ENCODE assay signal across 8 cellular contexts in the genomic region with DNA sequence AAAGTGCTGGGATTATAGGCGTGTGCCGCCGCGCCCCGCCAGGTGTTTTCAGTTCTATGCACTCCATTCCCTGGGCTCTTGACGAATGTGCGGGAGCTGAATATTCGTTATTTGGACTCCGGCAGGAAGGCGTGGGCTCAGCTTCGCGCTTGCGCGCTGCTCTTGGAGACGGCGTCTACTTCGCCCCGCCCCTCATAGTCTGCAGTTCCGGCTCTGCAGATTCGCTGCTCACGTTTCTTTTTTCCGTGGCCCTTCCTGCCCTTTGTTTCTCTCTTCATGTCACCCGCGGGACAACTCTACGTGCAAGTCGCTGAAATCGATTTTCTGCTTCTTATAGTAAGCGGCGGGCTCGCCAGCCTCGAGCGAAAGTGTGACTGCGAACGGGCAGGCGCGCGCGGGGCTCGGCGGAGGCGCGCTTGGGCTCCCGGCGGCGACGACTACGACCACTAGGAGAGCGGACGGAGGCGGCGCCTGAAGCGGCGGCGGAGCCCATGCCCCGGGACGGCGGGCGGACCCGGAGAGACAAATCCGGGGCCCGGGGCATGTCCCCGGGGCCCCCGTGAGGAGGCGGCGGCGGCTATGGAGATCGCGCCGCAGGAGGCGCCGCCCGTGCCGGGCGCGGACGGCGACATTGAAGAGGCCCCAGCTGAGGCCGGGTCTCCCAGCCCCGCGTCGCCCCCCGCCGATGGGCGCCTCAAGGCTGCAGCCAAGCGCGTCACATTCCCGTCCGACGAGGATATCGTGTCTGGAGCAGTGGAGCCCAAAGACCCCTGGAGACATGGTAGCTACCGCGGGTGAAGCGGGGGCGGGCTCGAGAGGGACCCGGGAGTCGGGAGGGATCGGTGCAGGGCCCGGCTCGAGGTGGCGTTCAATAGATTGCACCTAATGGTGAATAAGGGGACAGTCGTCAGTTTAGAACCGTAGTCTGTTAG. TPM values are rescaled to one million over a fixed set of nuclear protein-coding genes. Genes with fewer than 3 reads are reported as not detected.
DNase-seq lines count a peak whose midpoint lies in the region; ATAC-seq and TF ChIP-seq lines count a peak whose summit lies in the region.

A gene with protein sequence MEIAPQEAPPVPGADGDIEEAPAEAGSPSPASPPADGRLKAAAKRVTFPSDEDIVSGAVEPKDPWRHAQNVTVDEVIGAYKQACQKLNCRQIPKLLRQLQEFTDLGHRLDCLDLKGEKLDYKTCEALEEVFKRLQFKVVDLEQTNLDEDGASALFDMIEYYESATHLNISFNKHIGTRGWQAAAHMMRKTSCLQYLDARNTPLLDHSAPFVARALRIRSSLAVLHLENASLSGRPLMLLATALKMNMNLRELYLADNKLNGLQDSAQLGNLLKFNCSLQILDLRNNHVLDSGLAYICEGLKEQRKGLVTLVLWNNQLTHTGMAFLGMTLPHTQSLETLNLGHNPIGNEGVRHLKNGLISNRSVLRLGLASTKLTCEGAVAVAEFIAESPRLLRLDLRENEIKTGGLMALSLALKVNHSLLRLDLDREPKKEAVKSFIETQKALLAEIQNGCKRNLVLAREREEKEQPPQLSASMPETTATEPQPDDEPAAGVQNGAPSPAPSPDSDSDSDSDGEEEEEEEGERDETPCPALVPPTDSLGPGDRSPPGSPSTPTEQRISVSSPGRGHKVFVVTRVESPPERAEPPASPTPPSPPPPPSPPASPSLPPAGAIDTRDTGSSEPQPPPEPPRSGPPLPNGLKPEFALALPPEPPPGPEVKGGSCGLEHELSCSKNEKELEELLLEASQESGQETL (plus strand): TSS at position 433 of the 932 bp plus-strand sequence. CDS start 147 bp downstream, at position 580.

- intact Hi-C loops in Caco-2 (cut with micrococcal nuclease; ENCODE audit: unreplicated experiment) = loop anchor here (1.0 to 5.0 kb wide), 2 partner anchors 34 to 85 kb away; a partner anchor contains a TSS

- H3K36me3 Mint-ChIP-seq in Caco-2 (ENCODE audit: insufficient read depth, unreplicated experiment) (peaks cover 50% of the 10 kb centered on the region), IgD-negative memory B cell (peaks cover 8% of the 10 kb centered on the region)

- POLR2A ChIA-PET in Caco-2 (lab: Charles Lee) = interaction anchor here (0.5 to 2.2 kb wide), 14 partner anchors 14 to 500 kb away, joined by 3 to 19 read pairs (median 4); a partner anchor contains a TSS

- H3K4me1 Mint-ChIP-seq in Caco-2 (ENCODE audit: low read depth, unreplicated experiment) = peaks cover 31% of the 10 kb centered on the region
- H3K4me1 Mint-ChIP-seq in IgD-negative memory B cell = peaks cover 35 to 47% (median 37%) of the 10 kb centered on the region in 3 donors

- no TSS peak for BruUV-seq in Caco-2 (replicated peaks; lab: Mats Ljungman, UMichigan)

- H3K4me3 ChIP-seq in Caco-2 (ENCODE audit: low read depth, low read length) = peak within 1 kb of the TSS; percentile 93

- H3K27me3 Mint-ChIP-seq in Caco-2 (ENCODE audit: insufficient read depth, unreplicated experiment) (no peaks in the 10 kb centered on the region), IgD-negative memory B cell (no peaks in the 10 kb centered on the region)

- TF ChIP-seq CTCF in Caco-2 (IDR thresholded peaks at IDR 0.05; ENCODE audit: insufficient read depth in 1 of 2, low read depth in 1 of 2, low read length in 1 of 2, severe bottlenecking in 1 of 2, unreplicated experiment in 1 of 2) = no peak

- H3K36me3 ChIP-seq in Caco-2 (ENCODE audit: control insufficient read depth, insufficient read depth, low read length) = no peaks in the 10 kb centered on the region

- DNase-seq in Caco-2 (peak; percentile 96 to 97), OCI-M1 (lab: John Stamatoyannopoulos, UW) (peak; percentile 96), activated T-cell treated with anti-CD3 and anti-CD28 coated beads for 1 hour (ENCODE audit: low read depth) (peak; percentile 90), epidermal melanocyte (ENCODE audit: insufficient read length, low spot score) (peak; percentile 90), middle frontal gyrus (ENCODE audit: extremely low spot score, low spot score) (peak; percentile 84)
- DNase-seq in stimulated activated CD8-positive, alpha-beta memory T cell treated with anti-CD3 and anti-CD28 coated beads, Interleukin-2, amount 100 ng/mL, for 1 hour (ENCODE audit: low read depth in 2 of 2) = peak; percentile 81 to 85

- CTCF ChIA-PET in Caco-2 (lab: Charles Lee) = interaction anchor here (0.6 to 2.4 kb wide), 7 partner anchors 10 to 285 kb away, joined by 3 to 8 read pairs (median 5); no protein-coding TSS in a partner anchor

- H3K9me3 ChIP-seq in Caco-2 = no peaks in the 10 kb centered on the region

- ATAC-seq in GM21447 (IDR thresholded peaks at IDR 0.05; ENCODE audit: unreplicated experiment) = peak; percentile 58

- no peaks in the 10 kb centered on the region for H3K9me3 Mint-ChIP-seq in Caco-2 (ENCODE audit: unreplicated experiment)
- H3K9me3 Mint-ChIP-seq in IgD-negative memory B cell = no peaks in the 10 kb centered on the region

- H3K27me3 ChIP-seq in Caco-2 (replicated peaks; ENCODE audit: control insufficient read depth, insufficient read depth, low read length) = no peaks in the 10 kb centered on the region

- H3K27ac Mint-ChIP-seq in Caco-2 (ENCODE audit: unreplicated experiment) (peak within 1 kb of the TSS; percentile 96), IgD-negative memory B cell (peak within 1 kb of the TSS; percentile 93 to 100 (median 99))

- H3K4me1 ChIP-seq in Caco-2 = peaks cover 10% of the 10 kb centered on the region; the same call in 1 of the 2 replicates

- H3K4me3 Mint-ChIP-seq in Caco-2 (ENCODE audit: unreplicated experiment) (peak within 1 kb of the TSS; percentile 84), IgD-negative memory B cell (peak within 1 kb of the TSS; percentile 88 to 100 (median 94))

RNA-seq across cellular contexts. Expression of the gene that starts here (rescaled TPM):
- total RNA-seq in Caco-2 (2022) = 42.1 and 47.7 TPM in 2 replicates
- 2.3 TPM for polyA plus RNA-seq in IgD-negative memory B cell

Comparison
In these comparisons a context has a peak if more than half of its experiments do, and no peak if none do; other contexts are left out.
1. Peak in every context shown above with its lines: DNase-seq, ATAC-seq and H3K4me3 ChIP-seq.